20 cellular contexts compared by ENCODE assay signal in genomic region chr17:45930420-45930951, GRCh38. TPM values are rescaled to one million over a fixed set of nuclear protein-coding genes. Genes with fewer than 3 reads are reported as not detected.
DNase-seq lines count a peak whose midpoint lies in the region; ATAC-seq and TF ChIP-seq lines count a peak whose summit lies in the region.
"Had no signal": no experiment of that assay in that cellular context is flagged by ENCODE, and none has a peak within 500 bp of the region (broad histone marks: within the 10 kb centered on the region; RNA-seq: fewer than 3 reads in every experiment).

No MANE protein-coding gene starts in this region.

- H3K9me3 ChIP-seq in right atrium auricular region: peaks cover 6 to 16% of the 10 kb centered on the region in 2 donors
- no peaks in the 10 kb centered on the region for H3K9me3 ChIP-seq in SK-N-MC (ENCODE audit: low read depth, low read length)
- peaks cover 0 to 6% (median 2%) of the 10 kb centered on the region in 3 donors for H3K9me3 ChIP-seq in skeletal muscle tissue (ENCODE audit: control insufficient read depth in 3 of 3, low read length in 3 of 3)
- H3K9me3 ChIP-seq: BLaER1, Caco-2 had no signal

- no peak overlapping the region for H3K27ac ChIP-seq in right atrium auricular region
- H3K27ac ChIP-seq in SK-N-MC: peak overlapping the region; percentile 81
- peak overlapping the region; percentile 48 for H3K27ac ChIP-seq in skeletal muscle tissue (ENCODE audit: low read depth, low read length)
- H3K27ac ChIP-seq: BLaER1, C4-2B, GM23248 had no signal

- no peak for TF ChIP-seq CTCF in right atrium auricular region (IDR thresholded peaks at IDR 0.05)

- H3K36me3 ChIP-seq in right atrium auricular region (no peaks in the 10 kb centered on the region), SK-N-MC (ENCODE audit: insufficient read depth, low read length) (peaks cover 12% of the 10 kb centered on the region), skeletal muscle tissue (ENCODE audit: control insufficient read depth in 3 of 3, insufficient read depth in 3 of 3, low read length in 3 of 3) (peaks cover 0 to 4% (median 0%) of the 10 kb centered on the region in 3 donors)
- H3K36me3 ChIP-seq: BLaER1 had no signal

- H3K9ac ChIP-seq in SK-N-MC (ENCODE audit: insufficient read length) (no peak overlapping the region), skeletal muscle tissue (ENCODE audit: low read depth in 1 of 3, low read length in 3 of 3) (peak overlapping the region in 2 of 3 donors; percentile 11 to 62)
- H3K9ac ChIP-seq: BLaER1, GM23248 had no signal

- no peaks in the 10 kb centered on the region for H3K4me1 ChIP-seq in right atrium auricular region
- peaks cover 6 to 14% (median 8%) of the 10 kb centered on the region in 3 donors for H3K4me1 ChIP-seq in skeletal muscle tissue (ENCODE audit: control insufficient read depth in 3 of 3, insufficient read depth in 3 of 3, low read length in 3 of 3)
- H3K4me1 ChIP-seq: BLaER1 had no signal

- intact Hi-C loops in left ventricle myocardium superior (cut with micrococcal nuclease) (no loop called here), posterior vena cava (cut with DNase I) (no loop called here)

- H3K4me3 ChIP-seq in right atrium auricular region (no peak overlapping the region), SK-N-MC (no peak overlapping the region), skeletal muscle tissue (ENCODE audit: low read length in 3 of 3) (peak overlapping the region in 1 of 3 donors; percentile 21)
- H3K4me3 ChIP-seq: BLaER1, GM23248 had no signal

- DNase-seq in left ventricle myocardium superior (no peak), right atrium auricular region (ENCODE audit: low spot score) (no peak), SK-N-MC (ENCODE audit: low read depth, low spot score) (no peak), posterior vena cava (ENCODE audit: low spot score) (peak; percentile 47), cerebellum (ENCODE audit: low spot score) (no peak), kidney glomerular epithelial cell (lab: John Stamatoyannopoulos, UW) (no peak)
- DNase-seq: 8988T; Caco-2; CD4-positive, CD25-positive, alpha-beta regulatory T cell; CD8-positive, alpha-beta T cell; DMS 273 treated with DMSO at 0.1 percent for 48 hours; DMS53; DMS79 treated with DMSO at 0.1 percent for 48 hours; GM23248; H7; HCEC 1CT had no signal

- H3K27me3 ChIP-seq in right atrium auricular region (no peaks in the 10 kb centered on the region), skeletal muscle tissue (ENCODE audit: control insufficient read depth in 3 of 3, insufficient read depth in 3 of 3, low read length in 3 of 3) (no peaks in the 10 kb centered on the region)
- H3K27me3 ChIP-seq: BLaER1 had no signal

- ATAC-seq in left ventricle myocardium superior: peak; percentile 43
- ATAC-seq in GM19328 (IDR thresholded peaks at IDR 0.05; ENCODE audit: unreplicated experiment): no peak
- ATAC-seq: CD8-positive, alpha-beta T cell had no signal

RNA-seq across cellular contexts. Expression of gene MAPT, which starts 36.1 kb away (rescaled TPM):
- total RNA-seq in left ventricle myocardium superior: 42.2 TPM
- total RNA-seq in right atrium auricular region: 10 to 100 TPM in 1 of 2 donors, 1 to 10 TPM in 1; 7.8 to 23.0 TPM
- 1 to 10 TPM; 4.4 to 5.7 TPM for total RNA-seq in posterior vena cava
- 4.7 TPM for total RNA-seq in skeletal muscle tissue
- total RNA-seq in cerebellum: 90.3 TPM
- total RNA-seq: GM23248 had no signal

Comparison
In these comparisons a context has a peak if more than half of its experiments do, and no peak if none do; other contexts are left out.
1. H3K27ac ChIP-seq: peak in SK-N-MC (single experiment) and skeletal muscle tissue (single experiment); none in right atrium auricular region (0 of 2).